Comparison of ENCODE assay signal across 8 cellular contexts in the genomic region with DNA sequence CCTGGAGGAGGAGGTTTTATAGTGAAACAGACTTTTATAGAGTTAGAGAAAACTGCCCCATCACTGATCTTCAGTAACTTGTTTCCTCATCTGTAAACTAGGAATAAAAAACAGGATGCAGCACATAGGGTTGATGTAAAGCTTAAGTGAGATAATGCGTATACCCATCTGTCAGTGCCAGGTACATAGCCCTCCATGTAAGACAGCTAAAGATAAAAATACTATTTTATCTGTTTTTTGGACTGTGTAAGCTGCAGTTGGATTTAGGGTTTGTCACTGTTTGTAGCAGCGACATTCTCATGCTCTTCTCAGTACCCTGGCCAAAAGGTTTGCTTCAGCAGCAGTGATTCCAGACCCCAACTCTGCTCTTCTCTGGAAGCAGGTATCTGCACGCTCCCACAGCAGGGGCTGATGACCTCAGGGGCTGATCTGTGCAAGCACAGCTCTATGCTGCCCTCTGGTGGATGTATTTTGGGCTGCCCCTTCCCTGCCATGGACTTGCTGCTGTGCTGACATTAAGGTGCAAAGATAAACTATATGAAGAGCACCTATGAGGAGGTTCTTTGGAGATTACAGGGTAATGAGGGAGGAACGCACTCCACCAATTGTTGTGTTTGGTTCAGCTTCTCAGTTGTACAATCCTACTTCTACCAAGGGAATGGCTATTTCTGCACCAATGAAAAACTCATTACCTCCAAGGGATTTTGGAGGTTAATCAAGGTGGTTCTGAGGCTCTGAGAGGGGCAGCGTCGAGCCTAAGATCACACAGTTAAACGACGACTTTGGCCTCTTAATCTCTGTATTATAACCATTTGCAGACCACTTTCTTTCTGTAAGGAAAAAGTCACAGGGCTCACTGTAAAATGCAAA. TPM values are rescaled to one million over a fixed set of nuclear protein-coding genes. Genes with fewer than 3 reads are reported as not detected.
DNase-seq lines count a peak whose midpoint lies in the region.

No MANE protein-coding gene starts in this region.

- H3K4me3 Mint-ChIP-seq in activated naive CD4-positive, alpha-beta T cell treated with anti-CD3 and anti-CD28 coated beads for 36 hours, result no peak overlapping the region

- H3K9me3 ChIP-seq in MG63, result no peaks in the 10 kb centered on the region

- H3K27me3 Mint-ChIP-seq in activated naive CD4-positive, alpha-beta T cell treated with anti-CD3 and anti-CD28 coated beads for 36 hours (ENCODE audit: low read depth), result no peaks in the 10 kb centered on the region

- no peaks in the 10 kb centered on the region for H3K9me3 Mint-ChIP-seq in activated naive CD4-positive, alpha-beta T cell treated with anti-CD3 and anti-CD28 coated beads for 36 hours

- H3K27ac Mint-ChIP-seq in activated naive CD4-positive, alpha-beta T cell treated with anti-CD3 and anti-CD28 coated beads for 36 hours, result no peak overlapping the region

- intact Hi-C loops in activated naive CD4-positive, alpha-beta T cell treated with anti-CD3 and anti-CD28 coated beads for 36 hours (cut with micrococcal nuclease), result loop anchor here (1.0 to 10.0 kb wide), 12 partner anchors 144 to 1077 kb away; no protein-coding TSS in a partner anchor
- intact Hi-C loops in head of caudate nucleus (cut with DNase I) (loop anchor here (10.0 kb wide), 1 partner anchor 420 kb away; the partner anchor contains the start of gene NR3C1), posterior cingulate gyrus (cut with DNase I) (loop anchor here (2.0 to 10.0 kb wide), 4 partner anchors 320 to 903 kb away; no protein-coding TSS in a partner anchor)

- H3K4me3 ChIP-seq in H7 (ENCODE audit: insufficient read depth, low read depth, low read length), result no peak overlapping the region
- no peak overlapping the region for H3K4me3 ChIP-seq in MG63

- in situ Hi-C loops in SK-MEL-5 (cut with HindIII; ENCODE audit: low pct_unique_long_range_greater_than_20kb, low sequenced_read_pairs), result no loop called here

- CTCF ChIA-PET in activated naive CD4-positive, alpha-beta T cell treated with anti-CD3 and anti-CD28 coated beads for 36 hours (lab: Charles Lee), result interaction anchor here (0.6 to 2.2 kb wide), 29 partner anchors 9 to 899 kb away, joined by 3 to 9 read pairs (median 3); partner anchors contain the start of gene NR3C1

- H3K27me3 ChIP-seq in H7 (ENCODE audit: control insufficient read depth, insufficient read depth, low read length), result no peaks in the 10 kb centered on the region
- H3K27me3 ChIP-seq in MG63, result no peaks in the 10 kb centered on the region

- H3K4me1 Mint-ChIP-seq in activated naive CD4-positive, alpha-beta T cell treated with anti-CD3 and anti-CD28 coated beads for 36 hours (ENCODE audit: low read depth), result peaks cover 17% of the 10 kb centered on the region

- H3K36me3 ChIP-seq in H7 (replicated peaks; ENCODE audit: control insufficient read depth, insufficient read depth, low read length) (no peaks in the 10 kb centered on the region), MG63 (no peaks in the 10 kb centered on the region)

- no peaks in the 10 kb centered on the region for H3K36me3 Mint-ChIP-seq in activated naive CD4-positive, alpha-beta T cell treated with anti-CD3 and anti-CD28 coated beads for 36 hours (ENCODE audit: low read depth)

- DNase-seq in GM03348 (ENCODE audit: low spot score) (peak; percentile 83), H7 (peak; percentile 72), MG63 (peak; percentile 76), SK-MEL-5 (ENCODE audit: low read depth, low spot score) (peak; percentile 79), head of caudate nucleus (peak; percentile 65 to 94 (median 85)), posterior cingulate gyrus (peak; percentile 61 to 96 (median 84)), ureter (ENCODE audit: low spot score) (peak; percentile 80)
- DNase-seq in activated naive CD4-positive, alpha-beta T cell treated with anti-CD3 and anti-CD28 coated beads for 36 hours, result peak; percentile 90

RNA-seq across cellular contexts. Expression of gene HMHB1, which starts 13.1 kb away (rescaled TPM):
- total RNA-seq in H7 (2014; rRNA removed; shearing (Covaris generic)), result not detected in 2 replicates
- not detected in 2 replicates for total RNA-seq in MG63 (2014; rRNA removed; shearing (Covaris generic); ENCODE audit: low replicate concordance)
- total RNA-seq in SK-MEL-5 (2014; rRNA removed; shearing (Covaris generic)), result not detected in 2 replicates
- polyA plus RNA-seq in SK-MEL-5 (2015; cell fraction: cytosol; rRNA removed), result not detected in 2 replicates
- not detected in 2 replicates for polyA plus RNA-seq in SK-MEL-5 (2015; cell fraction: nucleus; rRNA removed)
- total RNA-seq in activated naive CD4-positive, alpha-beta T cell treated with anti-CD3 and anti-CD28 coated beads for 36 hours, result not detected
- total RNA-seq in ureter, result not detected
